In genomic region chr17:50583636-50584035, GRCh38 we compare ENCODE assay signal across 25 cellular contexts. TPM values are rescaled to one million over a fixed set of nuclear protein-coding genes. Genes with fewer than 3 reads are reported as not detected.
A peak's percentile ranks its signal among the peaks of the same experiment; 100 is the strongest.
DNase-seq lines count a peak whose midpoint lies in the region; ATAC-seq and TF ChIP-seq lines count a peak whose summit lies in the region.
"Had no signal": no experiment of that assay in that cellular context is flagged by ENCODE, and none has a peak within 500 bp of the region (broad histone marks: within the 10 kb centered on the region; RNA-seq: fewer than 3 reads in every experiment).

No MANE protein-coding gene starts in this region.

- peaks cover 26% of the 10 kb centered on the region for H3K4me1 Mint-ChIP-seq in endodermal cell
- H3K4me1 Mint-ChIP-seq in CD8-positive, alpha-beta memory T cell, result no peaks in the 10 kb centered on the region

- H3K4me3 ChIP-seq in endodermal cell (ENCODE audit: low read length), result no peak overlapping the region
- H3K4me3 ChIP-seq in esophagus muscularis mucosa, result no peak overlapping the region
- H3K4me3 ChIP-seq in CD8-positive, alpha-beta memory T cell (ENCODE audit: low read length), result no peak overlapping the region
- H3K4me3 ChIP-seq: breast epithelium, lower lobe of right lung had no signal

- DNase-seq in Right ventricle myocardium inferior (ENCODE audit: missing footprints) (peak; percentile 73), cardiac septum (ENCODE audit: low spot score) (no peak), endodermal cell (peak; percentile 84), iPS-NIHi11 (ENCODE audit: low spot score) (peak; percentile 63), kidney glomerular epithelial cell (lab: John Stamatoyannopoulos, UW) (no peak), esophagus muscularis mucosa (ENCODE audit: extremely low spot score) (no peak), DMS153 (lab: John Stamatoyannopoulos, UW) (no peak)
- DNase-seq in CD8-positive, alpha-beta memory T cell, result no peak
- DNase-seq: activated CD4-positive, alpha-beta T cell treated with anti-CD3 and anti-CD28 coated beads for 48 hours; activated naive CD4-positive, alpha-beta T cell treated with anti-CD3 and anti-CD28 coated beads, Interleukin-2, amount 50 U/mL, for 16 hours; amygdala; DND-41; lower lobe of right lung; naive thymus-derived CD8-positive, alpha-beta T cell; NCI-H1417; NCI-H2029 treated with DMSO at 0.1 percent for 48 hours; stimulated activated naive CD4-positive, alpha-beta T cell; T-helper 9 cell had no signal

- H3K9ac ChIP-seq in endodermal cell (ENCODE audit: extremely low read depth, low read length, poor library complexity, severe bottlenecking), result no peak overlapping the region

- no peaks in the 10 kb centered on the region for H3K36me3 Mint-ChIP-seq in endodermal cell (ENCODE audit: low read depth)
- H3K36me3 Mint-ChIP-seq in CD8-positive, alpha-beta memory T cell, result no peaks in the 10 kb centered on the region
- H3K36me3 Mint-ChIP-seq: naive thymus-derived CD8-positive, alpha-beta T cell had no signal

- peak; percentile 76 for ATAC-seq in Right ventricle myocardium inferior
- ATAC-seq: lower lobe of right lung; naive thymus-derived CD8-positive, alpha-beta T cell had no signal

- CTCF ChIA-PET in CD8-positive, alpha-beta memory T cell (lab: Charles Lee), result no interaction called here

- H3K9me3 Mint-ChIP-seq in endodermal cell, result no peaks in the 10 kb centered on the region
- H3K9me3 Mint-ChIP-seq in CD8-positive, alpha-beta memory T cell, result no peaks in the 10 kb centered on the region
- H3K9me3 Mint-ChIP-seq: activated T-helper 2 cell treated with anti-CD3 and anti-CD28 coated beads, Interferon-gamma antibody, Interleukin-2, Interleukin-4, amounts not matched to agents 10 μg/mL and 5 μg/mL and 100 μg/mL, durations not matched to agents 14 hours and 24 hours and 36 hours; naive thymus-derived CD8-positive, alpha-beta T cell had no signal

- no peak overlapping the region for H3K27ac Mint-ChIP-seq in endodermal cell
- peak overlapping the region in 1 of 8 donors; percentile 61 for H3K27ac Mint-ChIP-seq in CD8-positive, alpha-beta memory T cell
- H3K27ac Mint-ChIP-seq: activated T-helper 2 cell treated with anti-CD3 and anti-CD28 coated beads, Interferon-gamma antibody, Interleukin-2, Interleukin-4, amounts not matched to agents 10 μg/mL and 5 μg/mL and 100 μg/mL, durations not matched to agents 14 hours and 24 hours and 36 hours had no signal

- intact Hi-C loops in Right ventricle myocardium inferior (cut with DNase I), result no loop called here
- intact Hi-C loops in cardiac septum (cut with DNase I), result no loop called here
- intact Hi-C loops in esophagus muscularis mucosa (cut with DNase I), result no loop called here

- no peaks in the 10 kb centered on the region for H3K36me3 ChIP-seq in endodermal cell (ENCODE audit: control insufficient read depth, insufficient read depth, low read length)
- H3K36me3 ChIP-seq in esophagus muscularis mucosa, result no peaks in the 10 kb centered on the region
- no peaks in the 10 kb centered on the region for H3K36me3 ChIP-seq in CD8-positive, alpha-beta memory T cell (ENCODE audit: insufficient read depth, low read length)
- H3K36me3 ChIP-seq: breast epithelium, lower lobe of right lung had no signal

- 62 to 85% methylated on average over 7 of the region's 7 CpGs for WGBS in endodermal cell (ENCODE audit: insufficient coverage in 1 of 2, insufficient read length in 1 of 2), 2 experiments
- 77% methylated on average over 7 of the region's 7 CpGs for whole genome bisulfite sequencing in esophagus muscularis mucosa

- H3K27me3 Mint-ChIP-seq in endodermal cell (ENCODE audit: insufficient read depth), result peaks cover 8% of the 10 kb centered on the region
- peaks cover 11 to 17% of the 10 kb centered on the region in 2 donors for H3K27me3 Mint-ChIP-seq in CD8-positive, alpha-beta memory T cell

- TF ChIP-seq EP300 in esophagus muscularis mucosa (IDR thresholded peaks at IDR 0.05), result no peak

- POLR2A ChIA-PET in CD8-positive, alpha-beta memory T cell (lab: Charles Lee), result no interaction called here

- TF ChIP-seq POLR2A in esophagus muscularis mucosa (IDR thresholded peaks at IDR 0.05; ENCODE audit: low read depth), result no peak

- H3K27me3 ChIP-seq in endodermal cell (ENCODE audit: control insufficient read depth, insufficient read depth, low read length, poor library complexity, severe bottlenecking) (no peaks in the 10 kb centered on the region), esophagus muscularis mucosa (peaks cover 0 to 8% (median 0%) of the 10 kb centered on the region in 4 donors)
- no peaks in the 10 kb centered on the region for H3K27me3 ChIP-seq in CD8-positive, alpha-beta memory T cell (ENCODE audit: insufficient read depth, low read length, poor library complexity, severe bottlenecking)
- H3K27me3 ChIP-seq: breast epithelium had no signal

- no peak for TF ChIP-seq CTCF in endodermal cell (conservative IDR thresholded peaks at IDR 0.05)
- no peak for TF ChIP-seq CTCF in esophagus muscularis mucosa (IDR thresholded peaks at IDR 0.05)

- H3K27ac ChIP-seq in endodermal cell (ENCODE audit: low read depth, low read length), result no peak overlapping the region
- H3K27ac ChIP-seq in esophagus muscularis mucosa (replicated peaks in 1 of 4), result no peak overlapping the region
- H3K27ac ChIP-seq in CD8-positive, alpha-beta memory T cell (ENCODE audit: low read depth, low read length), result no peak overlapping the region
- H3K27ac ChIP-seq: breast epithelium, C4-2B, lower lobe of right lung, VCaP had no signal

- H3K9me3 ChIP-seq in endodermal cell (ENCODE audit: control insufficient read depth, low read length), result no peaks in the 10 kb centered on the region
- no peaks in the 10 kb centered on the region for H3K9me3 ChIP-seq in esophagus muscularis mucosa
- no peaks in the 10 kb centered on the region for H3K9me3 ChIP-seq in CD8-positive, alpha-beta memory T cell (ENCODE audit: low read length)
- H3K9me3 ChIP-seq: breast epithelium, lower lobe of right lung had no signal

- H3K4me1 ChIP-seq in endodermal cell (ENCODE audit: control insufficient read depth, insufficient read depth, low read length), result peaks cover 12% of the 10 kb centered on the region
- H3K4me1 ChIP-seq in esophagus muscularis mucosa, result peaks cover 3 to 7% (median 5%) of the 10 kb centered on the region in 4 donors
- no peaks in the 10 kb centered on the region for H3K4me1 ChIP-seq in CD8-positive, alpha-beta memory T cell (ENCODE audit: insufficient read depth, low read length)
- H3K4me1 ChIP-seq: breast epithelium had no signal

- no peak overlapping the region for H3K4me3 Mint-ChIP-seq in endodermal cell
- no peak overlapping the region for H3K4me3 Mint-ChIP-seq in CD8-positive, alpha-beta memory T cell
- H3K4me3 Mint-ChIP-seq: naive thymus-derived CD8-positive, alpha-beta T cell had no signal

RNA-seq across cellular contexts. Expression of gene CACNA1G, which starts 23.1 kb away (rescaled TPM):
- 0.38 TPM for total RNA-seq in Right ventricle myocardium inferior
- 0.13 TPM for total RNA-seq in cardiac septum
- 1 to 10 TPM in 1 of 2 donors, under 1 TPM in 1; 0.84 to 1.1 TPM for total RNA-seq in endodermal cell
- polyA plus RNA-seq in endodermal cell (2013, experiment 1 of 2), result 7.5 TPM
- 6.6 TPM for polyA plus RNA-seq in endodermal cell (2013, experiment 2 of 2)
- under 1 TPM in 3 of 4 donors, not detected in 1; 0.39 to 0.63 (median 0.50) TPM for total RNA-seq in esophagus muscularis mucosa
- total RNA-seq in CD8-positive, alpha-beta memory T cell, result under 1 TPM in 1 of 2 experiments, not detected in 1; 0.07 TPM
- not detected for polyA plus RNA-seq in CD8-positive, alpha-beta memory T cell
- total RNA-seq: activated T-helper 2 cell treated with anti-CD3 and anti-CD28 coated beads, Interferon-gamma antibody, Interleukin-2, Interleukin-4, amounts not matched to agents 10 μg/mL and 5 μg/mL and 100 μg/mL, durations not matched to agents 14 hours and 24 hours and 36 hours had no signal
- polyA plus RNA-seq: naive thymus-derived CD8-positive, alpha-beta T cell had no signal

RNA-seq across cellular contexts. Expression of gene SPATA20, which starts 36.7 kb away (rescaled TPM):
- total RNA-seq in Right ventricle myocardium inferior (60.4 TPM), cardiac septum (51.9 TPM), endodermal cell (10 to 100 TPM; 40.4 to 40.5 TPM), esophagus muscularis mucosa (10 to 100 TPM; 44.1 to 64.4 (median 54.6) TPM)
- 22.2 TPM for polyA plus RNA-seq in endodermal cell (2013, experiment 1 of 2)
- 21.2 TPM for polyA plus RNA-seq in endodermal cell (2013, experiment 2 of 2)
- 10 to 100 TPM; 34.7 to 42.9 TPM for total RNA-seq in CD8-positive, alpha-beta memory T cell
- 11.0 TPM for polyA plus RNA-seq in CD8-positive, alpha-beta memory T cell

RNA-seq across cellular contexts. Expression of gene ABCC3, which starts 51.0 kb away (rescaled TPM):
- 0.68 TPM for total RNA-seq in Right ventricle myocardium inferior
- total RNA-seq in cardiac septum, result 1.9 TPM
- under 1 TPM; 0.22 to 0.91 TPM for total RNA-seq in endodermal cell
- not detected for polyA plus RNA-seq in endodermal cell (2013, experiment 1 of 2)
- polyA plus RNA-seq in endodermal cell (2013, experiment 2 of 2), result not detected
- 1 to 10 TPM in 3 of 4 donors, under 1 TPM in 1; 0.50 to 2.9 (median 1.9) TPM for total RNA-seq in esophagus muscularis mucosa
- total RNA-seq in CD8-positive, alpha-beta memory T cell, result under 1 TPM; 0.37 to 0.69 TPM
- not detected for polyA plus RNA-seq in CD8-positive, alpha-beta memory T cell
- total RNA-seq: activated T-helper 2 cell treated with anti-CD3 and anti-CD28 coated beads, Interferon-gamma antibody, Interleukin-2, Interleukin-4, amounts not matched to agents 10 μg/mL and 5 μg/mL and 100 μg/mL, durations not matched to agents 14 hours and 24 hours and 36 hours had no signal
- polyA plus RNA-seq: naive thymus-derived CD8-positive, alpha-beta T cell had no signal

RNA-seq across cellular contexts. Expression of gene EPN3, which starts 51.1 kb away (rescaled TPM):
- 21.5 TPM for total RNA-seq in Right ventricle myocardium inferior
- 8.5 TPM for total RNA-seq in cardiac septum
- total RNA-seq in endodermal cell, result under 1 TPM in 1 of 2 donors, not detected in 1; 0.66 TPM
- polyA plus RNA-seq in endodermal cell (2013, experiment 1 of 2), result 0.21 TPM
- polyA plus RNA-seq in endodermal cell (2013, experiment 2 of 2), result not detected
- not detected for total RNA-seq in esophagus muscularis mucosa
- not detected for total RNA-seq in CD8-positive, alpha-beta memory T cell
- polyA plus RNA-seq in CD8-positive, alpha-beta memory T cell, result not detected
- total RNA-seq: A172; activated T-helper 2 cell treated with anti-CD3 and anti-CD28 coated beads, Interferon-gamma antibody, Interleukin-2, Interleukin-4, amounts not matched to agents 10 μg/mL and 5 μg/mL and 100 μg/mL, durations not matched to agents 14 hours and 24 hours and 36 hours; naive thymus-derived CD8-positive, alpha-beta T cell; osteoblast; skeletal muscle tissue had no signal
- polyA plus RNA-seq: naive thymus-derived CD8-positive, alpha-beta T cell had no signal

Comparison
In these comparisons a context has a peak if more than half of its experiments do, and no peak if none do; other contexts are left out.
1. DNase-seq: peak in Right ventricle myocardium inferior (single experiment), endodermal cell (single experiment) and iPS-NIHi11 (single experiment); none in cardiac septum (single experiment), kidney glomerular epithelial cell (single experiment), esophagus muscularis mucosa (single experiment), DMS153 (single experiment) and CD8-positive, alpha-beta memory T cell (0 of 5).